In the genomic region with DNA sequence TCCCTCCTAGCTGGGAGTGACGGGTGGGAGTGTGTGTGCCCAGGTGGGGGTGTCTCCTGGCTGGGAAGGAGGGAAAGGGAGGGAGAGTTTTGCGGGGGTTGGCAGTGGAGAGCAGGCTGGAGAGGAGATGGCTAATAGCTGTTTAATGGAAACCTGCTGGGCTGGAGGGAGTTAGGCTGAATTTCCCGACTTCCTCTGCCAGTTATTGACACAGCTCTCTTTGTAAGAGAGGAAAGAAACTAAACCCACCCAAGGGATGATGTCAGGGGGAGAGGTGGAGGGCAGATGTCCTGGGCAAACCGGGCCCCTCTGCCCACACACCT, we compare ENCODE assay signal across 6 cellular contexts. TPM values are rescaled to one million over a fixed set of nuclear protein-coding genes. Genes with fewer than 3 reads are reported as not detected.
DNase-seq lines count a peak whose midpoint lies in the region; ATAC-seq and TF ChIP-seq lines count a peak whose summit lies in the region.

No MANE protein-coding gene starts in this region.

- no peaks in the 10 kb centered on the region for H3K79me2 ChIP-seq in Loucy (ENCODE audit: insufficient read depth, low read length)

- no peaks in the 10 kb centered on the region for H3F3A ChIP-seq in Loucy (ENCODE audit: low read depth)

- WGBS in psoas muscle, 3 donors: 23 to 33% (median 27%) methylated on average over 4 of the region's 4 CpGs

- no peaks in the 10 kb centered on the region for H4K20me1 ChIP-seq in Loucy (ENCODE audit: insufficient read depth, low read length, poor library complexity, severe bottlenecking)

- peak overlapping the region; percentile 47 for H3K9ac ChIP-seq in Loucy (ENCODE audit: low read depth, low read length, poor library complexity, severe bottlenecking)

- H3K9me3 ChIP-seq in Loucy (ENCODE audit: insufficient read depth, low read depth, low read length) (no peaks in the 10 kb centered on the region), psoas muscle (no peaks in the 10 kb centered on the region)

- ATAC-seq in psoas muscle (peak; percentile 2 to 17 (median 8)), GM21515 (IDR thresholded peaks at IDR 0.05; ENCODE audit: unreplicated experiment) (no peak)

- peak overlapping the region; percentile 80 for H3K27ac ChIP-seq in caudate nucleus (ENCODE audit: low read depth, low read length)
- H3K27ac ChIP-seq in psoas muscle: peak overlapping the region; percentile 46

- intact Hi-C loops in psoas muscle (cut with DNase I): loop anchor here (1.0 kb wide), 1 partner anchor 63 kb away; no protein-coding TSS in a partner anchor

- no peak overlapping the region for H2AFZ ChIP-seq in Loucy (ENCODE audit: low read length)

- H3K27me3 ChIP-seq in Loucy (ENCODE audit: insufficient read depth, low read length, poor library complexity, severe bottlenecking) (no peaks in the 10 kb centered on the region), psoas muscle (ENCODE audit: insufficient read depth in 3 of 3, low read length in 2 of 3) (no peaks in the 10 kb centered on the region)

- H3K4me3 ChIP-seq in Loucy (ENCODE audit: low read length, poor library complexity, severe bottlenecking) (peak overlapping the region; percentile 33), psoas muscle (no peak overlapping the region)

- peak overlapping the region; percentile 38 for H3K4me2 ChIP-seq in Loucy (ENCODE audit: low read depth, low read length, poor library complexity, severe bottlenecking)

- no peak for TF ChIP-seq CTCF in Loucy (conservative IDR thresholded peaks at IDR 0.05; ENCODE audit: low read length)
- no peak for TF ChIP-seq CTCF in psoas muscle (IDR thresholded peaks at IDR 0.05)
- TF ChIP-seq CTCF in GM10266 (IDR thresholded peaks at IDR 0.05; ENCODE audit: control insufficient read depth, insufficient read depth, low read depth, missing control alignments): no peak

- H3K4me1 ChIP-seq in Loucy (ENCODE audit: insufficient read depth, low read length, poor library complexity, severe bottlenecking): peaks cover 21% of the 10 kb centered on the region
- H3K4me1 ChIP-seq in psoas muscle: peaks cover 8% of the 10 kb centered on the region

- H3K36me3 ChIP-seq in Loucy (ENCODE audit: insufficient read depth, low read length): peaks cover 2% of the 10 kb centered on the region; the same call in 1 of the 2 replicates
- H3K36me3 ChIP-seq in psoas muscle (ENCODE audit: insufficient read depth in 1 of 2, low read depth in 1 of 2): peaks cover 3 to 46% of the 10 kb centered on the region in 2 donors

- H3K9me2 ChIP-seq in Loucy (replicated peaks; ENCODE audit: low read depth, low read length): no peaks in the 10 kb centered on the region

- DNase-seq in caudate nucleus (lab: John Stamatoyannopoulos, UW) (peak in 1 of 61 donors; percentile 5), psoas muscle (no peak), GM10266 (ENCODE audit: extremely low spot score) (no peak), NCI-H226 (no peak)

RNA-seq across cellular contexts. Expression of a gene that starts 10.2 kb away (rescaled TPM):
- 100 to 1,000 TPM; 112 to 189 (median 157) TPM for total RNA-seq in psoas muscle
- 100 to 1,000 TPM in 2 of 3 donors, 10 to 100 TPM in 1; 70.6 to 148 (median 139) TPM for polyA plus RNA-seq in psoas muscle

RNA-seq across cellular contexts. Expression of a gene that starts 18.6 kb away (rescaled TPM):
- 100 to 1,000 TPM in 1 of 4 donors, 10 to 100 TPM in 3; 73.8 to 104 (median 83.8) TPM for total RNA-seq in psoas muscle
- 10 to 100 TPM; 36.3 to 73.4 (median 63.2) TPM for polyA plus RNA-seq in psoas muscle

RNA-seq across cellular contexts. Expression of a gene that starts 56.8 kb away (rescaled TPM):
- not detected for total RNA-seq in psoas muscle
- polyA plus RNA-seq in psoas muscle: under 1 TPM in 1 of 3 donors, not detected in 2; 0.13 TPM

RNA-seq across cellular contexts. Expression of a gene that starts 57.3 kb away (rescaled TPM):
- 10 to 100 TPM; 24.7 to 28.8 (median 27.1) TPM for total RNA-seq in psoas muscle
- polyA plus RNA-seq in psoas muscle: 10 to 100 TPM; 15.9 to 33.4 (median 28.6) TPM
